In the genomic region with DNA sequence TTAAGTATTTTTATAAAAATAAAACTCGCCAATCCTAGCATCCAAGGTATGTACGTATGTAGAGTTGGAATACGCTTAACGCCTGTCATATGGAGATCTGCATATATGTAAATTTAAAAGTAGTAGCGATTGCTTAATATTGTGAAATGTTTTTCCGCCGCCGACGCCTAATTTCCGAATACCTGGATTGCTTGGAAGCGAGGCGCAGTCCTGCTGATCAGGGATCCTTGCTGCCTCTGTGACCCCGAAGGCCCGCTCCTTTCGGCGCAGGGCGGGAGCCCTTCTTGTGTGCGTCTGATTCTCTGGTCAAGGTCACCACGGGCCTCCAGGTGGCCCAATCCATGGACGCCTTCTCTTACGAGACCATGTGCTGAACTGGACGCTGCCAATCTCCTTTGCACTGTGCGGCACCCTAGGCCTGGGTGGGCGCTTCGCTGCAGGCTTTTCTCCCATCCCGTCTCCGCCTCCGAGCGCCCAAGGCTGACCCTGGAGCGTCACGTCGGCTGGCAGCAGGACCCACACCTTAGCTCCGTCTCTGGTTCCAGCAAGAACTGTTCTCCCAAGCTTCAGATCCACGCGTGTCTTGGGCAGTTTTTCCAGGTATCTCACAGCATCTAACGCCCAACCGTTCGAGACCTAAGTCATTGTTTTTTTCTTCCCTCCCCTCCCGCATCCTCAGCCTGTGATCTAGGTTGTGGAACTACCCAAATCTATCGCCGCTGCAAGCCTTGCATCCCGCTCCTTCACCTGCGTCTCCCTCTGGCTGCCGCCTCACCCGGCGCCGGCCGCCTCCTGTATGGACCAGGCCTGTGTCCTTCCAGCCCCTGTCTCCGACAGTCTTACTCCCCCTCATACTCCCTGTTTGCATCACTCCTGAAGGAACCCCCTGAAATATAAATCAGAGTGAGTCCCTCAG, we compare ENCODE assay signal across 16 cellular contexts. TPM values are rescaled to one million over a fixed set of nuclear protein-coding genes. Genes with fewer than 3 reads are reported as not detected.
DNase-seq lines count a peak whose midpoint lies in the region; ATAC-seq and TF ChIP-seq lines count a peak whose summit lies in the region.
"Had no signal": no experiment of that assay in that cellular context is flagged by ENCODE, and none has a peak within 500 bp of the region (broad histone marks: within the 10 kb centered on the region; RNA-seq: fewer than 3 reads in every experiment).

No MANE protein-coding gene starts in this region.

- no peaks in the 10 kb centered on the region for H3K36me3 Mint-ChIP-seq in activated T-cell treated with anti-CD3 and anti-CD28 coated beads, Interleukin-2, amount 50 U/mL, for 4 hours (ENCODE audit: insufficient read depth)
- H3K36me3 Mint-ChIP-seq in T-helper 17 cell (ENCODE audit: low read depth) (peaks cover 4% of the 10 kb centered on the region), glutamatergic neuron (ENCODE audit: unreplicated experiment) (peaks cover 6% of the 10 kb centered on the region)

- no peaks in the 10 kb centered on the region for H3K9me3 ChIP-seq in T-helper 17 cell (ENCODE audit: control insufficient read depth, low read length, poor library complexity, severe bottlenecking)
- no peaks in the 10 kb centered on the region for H3K9me3 ChIP-seq in smooth muscle cell (replicated peaks; ENCODE audit: low read depth)
- H3K9me3 ChIP-seq: adrenal gland, stomach had no signal

- peaks cover 3% of the 10 kb centered on the region for H3K27me3 Mint-ChIP-seq in activated T-cell treated with anti-CD3 and anti-CD28 coated beads, Interleukin-2, amount 50 U/mL, for 4 hours (ENCODE audit: low read depth)
- peaks cover 18% of the 10 kb centered on the region for H3K27me3 Mint-ChIP-seq in T-helper 17 cell
- H3K27me3 Mint-ChIP-seq in glutamatergic neuron (ENCODE audit: unreplicated experiment), result peaks cover 48% of the 10 kb centered on the region

- peaks cover 6% of the 10 kb centered on the region for H3K79me2 ChIP-seq in smooth muscle cell (ENCODE audit: low read depth)

- H3K27ac ChIP-seq in smooth muscle cell (ENCODE audit: low read depth), result no peak overlapping the region
- H3K27ac ChIP-seq: adrenal gland had no signal

- H3K4me3 ChIP-seq in smooth muscle cell, result peak overlapping the region; percentile 47

- ATAC-seq in activated T-cell treated with anti-CD3 and anti-CD28 coated beads, Interleukin-2, amount 50 U/mL, for 4 hours, result no peak
- no peak for ATAC-seq in T-helper 17 cell
- no peak for ATAC-seq in HG03280 (IDR thresholded peaks at IDR 0.05; ENCODE audit: unreplicated experiment)
- no peak for ATAC-seq in HG03025 (IDR thresholded peaks at IDR 0.05; ENCODE audit: low FRiP score, unreplicated experiment)
- ATAC-seq: Right ventricle myocardium inferior, sciatic nerve had no signal

- H3K4me1 ChIP-seq in smooth muscle cell (ENCODE audit: low read depth), result no peaks in the 10 kb centered on the region

- peaks cover 46% of the 10 kb centered on the region for H3K4me1 Mint-ChIP-seq in activated T-cell treated with anti-CD3 and anti-CD28 coated beads, Interleukin-2, amount 50 U/mL, for 4 hours (ENCODE audit: low read depth)
- H3K4me1 Mint-ChIP-seq in T-helper 17 cell (peaks cover 53% of the 10 kb centered on the region), glutamatergic neuron (ENCODE audit: low read depth, unreplicated experiment) (peaks cover 8% of the 10 kb centered on the region)

- H3K36me3 ChIP-seq in smooth muscle cell (ENCODE audit: low read depth), result no peaks in the 10 kb centered on the region
- H3K36me3 ChIP-seq: adrenal gland, stomach had no signal

- H3K4me2 ChIP-seq in smooth muscle cell, result no peak overlapping the region

- WGBS in smooth muscle cell (ENCODE audit: low lambda C conversion rate), result 96% methylated on average over 49 of the region's 49 CpGs

- peaks cover 28% of the 10 kb centered on the region for H3F3A ChIP-seq in smooth muscle cell (ENCODE audit: low read depth)

- H4K20me1 ChIP-seq in smooth muscle cell (ENCODE audit: low read depth), result no peaks in the 10 kb centered on the region

- no peak overlapping the region for H3K9ac ChIP-seq in smooth muscle cell (ENCODE audit: low read depth)

- TF ChIP-seq CTCF in glutamatergic neuron (IDR thresholded peaks at IDR 0.05; ENCODE audit: partially characterized antibody, unreplicated experiment) (no peak), smooth muscle cell (IDR thresholded peaks at IDR 0.05; ENCODE audit: borderline replicate concordance, insufficient read depth, poor library complexity, severe bottlenecking) (no peak)

- peak overlapping the region; percentile 38 for H3K4me3 Mint-ChIP-seq in activated T-cell treated with anti-CD3 and anti-CD28 coated beads, Interleukin-2, amount 50 U/mL, for 4 hours
- H3K4me3 Mint-ChIP-seq in T-helper 17 cell (peak overlapping the region; percentile 71), glutamatergic neuron (ENCODE audit: unreplicated experiment) (peak overlapping the region; percentile 59)

- no peaks in the 10 kb centered on the region for H3K27me3 ChIP-seq in smooth muscle cell (ENCODE audit: low read depth)
- H3K27me3 ChIP-seq: adrenal gland, stomach had no signal

- no peaks in the 10 kb centered on the region for H3K9me3 Mint-ChIP-seq in activated T-cell treated with anti-CD3 and anti-CD28 coated beads, Interleukin-2, amount 50 U/mL, for 4 hours
- peaks cover 36% of the 10 kb centered on the region for H3K9me3 Mint-ChIP-seq in glutamatergic neuron (ENCODE audit: unreplicated experiment)

- H2AFZ ChIP-seq in smooth muscle cell (ENCODE audit: low read depth), result no peak overlapping the region

- no peak for DNase-seq in activated T-cell treated with anti-CD3 and anti-CD28 coated beads, Interleukin-2, amount 50 U/mL, for 4 hours
- DNase-seq in activated T-cell treated with anti-CD3 and anti-CD28 coated beads, Interleukin-2, amount 50 U/mL, for 1 hour, result no peak
- no peak for DNase-seq in T-helper 17 cell
- no peak for DNase-seq in glutamatergic neuron
- DNase-seq in smooth muscle cell (lab: John Stamatoyannopoulos, UW; ENCODE audit: unreplicated experiment), result no peak
- DNase-seq in stimulated activated CD4-positive, alpha-beta T cell treated with anti-CD3 and anti-CD28 coated beads, Interleukin-2, amount 100 ng/mL, for 24 hours, result no peak
- DNase-seq: activated CD4-positive, alpha-beta T cell treated with anti-CD3 and anti-CD28 coated beads, Interleukin-2, amount 50 U/mL, for 4 hours; adrenal gland; HCEC 1CT; NCI-H2029; NCI-H748 treated with DMSO at 0.1 percent for 48 hours; stomach had no signal

- H3K27ac Mint-ChIP-seq in T-helper 17 cell (peak overlapping the region; percentile 99), glutamatergic neuron (ENCODE audit: unreplicated experiment) (no peak overlapping the region)

RNA-seq across cellular contexts. Expression of a gene that starts 3.6 kb away (rescaled TPM):
- 10 to 100 TPM; 37.6 to 39.5 (median 38.3) TPM for total RNA-seq in activated T-cell treated with anti-CD3 and anti-CD28 coated beads, Interleukin-2, amount 50 U/mL, for 4 hours
- total RNA-seq in T-helper 17 cell (10 to 100 TPM; 23.4 to 29.6 TPM), glutamatergic neuron (ENCODE audit: unreplicated experiment) (28.8 TPM), smooth muscle cell (6.3 and 7.5 TPM in 2 replicates)
- polyA plus RNA-seq in smooth muscle cell, result 2.4 and 2.6 TPM in 2 replicates

RNA-seq across cellular contexts. Expression of a gene that starts 14.5 kb away (rescaled TPM):
- total RNA-seq in activated T-cell treated with anti-CD3 and anti-CD28 coated beads, Interleukin-2, amount 50 U/mL, for 4 hours, result 1 to 10 TPM in 1 of 3 donors, under 1 TPM in 2; 0.18 to 2.1 (median 0.99) TPM
- 1 to 10 TPM; 2.2 to 3.5 TPM for total RNA-seq in T-helper 17 cell
- 0.93 TPM for total RNA-seq in glutamatergic neuron (ENCODE audit: unreplicated experiment)
- total RNA-seq in smooth muscle cell, result 3.4 TPM in 1 of 2 replicates, not detected in the other
- 0.45 TPM in 1 of 2 replicates, not detected in the other for polyA plus RNA-seq in smooth muscle cell

RNA-seq across cellular contexts. Expression of a gene that starts 24.2 kb away (rescaled TPM):
- total RNA-seq in activated T-cell treated with anti-CD3 and anti-CD28 coated beads, Interleukin-2, amount 50 U/mL, for 4 hours, result 1,000 to 10,000 TPM; 2,938 to 3,145 (median 2,972) TPM
- total RNA-seq in T-helper 17 cell, result 1,000 to 10,000 TPM; 2,138 to 2,163 TPM
- total RNA-seq in glutamatergic neuron (ENCODE audit: unreplicated experiment), result 1,397 TPM
- total RNA-seq in smooth muscle cell, result 2,098 and 2,144 TPM in 2 replicates
- 617 and 686 TPM in 2 replicates for polyA plus RNA-seq in smooth muscle cell

RNA-seq across cellular contexts. Expression of a gene that starts 41.4 kb away (rescaled TPM):
- total RNA-seq in activated T-cell treated with anti-CD3 and anti-CD28 coated beads, Interleukin-2, amount 50 U/mL, for 4 hours, result 10 to 100 TPM; 11.4 to 12.5 (median 12.0) TPM
- total RNA-seq in T-helper 17 cell, result 10 to 100 TPM; 32.2 to 34.6 TPM
- 15.7 TPM for total RNA-seq in glutamatergic neuron (ENCODE audit: unreplicated experiment)
- total RNA-seq in smooth muscle cell, result 5.0 and 6.9 TPM in 2 replicates
- 3.2 and 4.8 TPM in 2 replicates for polyA plus RNA-seq in smooth muscle cell
